In the genomic region with DNA sequence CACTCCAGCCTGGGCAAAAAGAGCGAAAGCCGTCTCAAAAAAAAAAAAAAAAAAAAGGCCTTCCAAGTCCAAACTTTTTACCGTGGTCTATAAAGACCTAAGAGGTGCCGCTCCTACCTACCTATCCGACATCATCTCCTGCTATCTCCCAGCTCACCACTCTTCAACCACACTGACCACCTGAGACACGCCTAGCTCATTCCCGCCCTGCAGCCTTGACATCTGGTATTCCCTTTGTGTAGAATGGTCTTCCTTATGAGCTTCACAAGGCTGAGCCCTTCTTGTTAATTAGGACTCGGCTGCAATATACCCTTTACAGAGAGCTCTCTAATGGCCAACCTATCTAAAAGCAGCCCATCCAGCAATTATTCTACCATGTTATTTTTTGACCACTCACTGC, we compare ENCODE assay signal across 1 cellular context.
TF ChIP-seq lines count a peak whose summit lies in the region.

No MANE protein-coding gene starts in this region.

TF ChIP-seq in endothelial cell of umbilical vein, 7 proteins besides CTCF, POLR2A, EP300 and RAD21 (continued from another document):
- TF ChIP-seq MAX (IDR thresholded peaks at IDR 0.05; ENCODE audit: insufficient read depth, insufficient read length) = no peak
- TF ChIP-seq JUN (IDR thresholded peaks at IDR 0.05; ENCODE audit: borderline replicate concordance, insufficient read depth, insufficient read length, low read depth) = no peak
- no peak for TF ChIP-seq POLR2AphosphoS5 (IDR thresholded peaks at IDR 0.05; ENCODE audit: insufficient read depth, low read depth, low read length)
- TF ChIP-seq EZH2 (IDR thresholded peaks at IDR 0.05; ENCODE audit: borderline replicate concordance, low read depth, low read length, severe bottlenecking) = no peak
- no peak for TF ChIP-seq GATA2 (IDR thresholded peaks at IDR 0.05; ENCODE audit: insufficient read depth, insufficient read length, low read depth, low read length)
